In the genomic region with DNA sequence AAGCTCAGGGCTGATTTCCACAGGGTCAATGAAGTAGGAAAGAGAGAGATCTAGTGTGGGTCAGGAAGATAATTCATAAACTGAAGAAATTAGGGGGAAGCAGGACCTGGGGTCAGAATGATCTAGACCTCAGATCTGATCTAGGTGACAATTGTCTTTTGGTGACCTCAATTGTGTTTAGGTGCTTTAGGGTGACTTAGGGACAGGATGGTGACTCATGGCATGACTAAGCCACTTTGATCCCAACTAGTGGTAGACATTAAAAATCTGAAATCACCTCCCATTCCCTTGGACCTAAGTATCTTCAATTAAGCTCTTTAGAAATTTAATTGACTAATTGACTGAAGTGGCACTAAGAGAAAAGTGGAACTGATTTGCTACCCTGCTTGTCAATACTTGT, we compare ENCODE assay signal across 21 cellular contexts. TPM values are rescaled to one million over a fixed set of nuclear protein-coding genes. Genes with fewer than 3 reads are reported as not detected.
"Had no signal": no experiment of that assay in that cellular context is flagged by ENCODE, and none has a peak within 500 bp of the region (broad histone marks: within the 10 kb centered on the region; RNA-seq: fewer than 3 reads in every experiment).

No MANE protein-coding gene starts in this region.

- H3K4me3 Mint-ChIP-seq: activated naive CD8-positive, alpha-beta T cell treated with anti-CD3 and anti-CD28 coated beads, Interleukin-2, amount 50 U/mL, for 24 hours; brain; central memory CD8-positive, alpha-beta T cell; nephron progenitor cell; T-helper 1 cell treated with Interleukin-12 subunit alpha and Interleukin-12 subunit beta and Interleukin-4 antibody, amounts not matched to agents 30 μg/mL and 1 μg/mL, for 36 hours had no signal

- ATAC-seq: activated CD4-positive, CD25-positive, alpha-beta regulatory T cell treated with anti-CD3 and anti-CD28 coated beads, Interleukin-2, amount 50 U/mL, for 24 hours; activated naive CD8-positive, alpha-beta T cell treated with anti-CD3 and anti-CD28 coated beads, Interleukin-2, amount 50 U/mL, for 24 hours; esophagus mucosa; gastrocnemius medialis; left lung; sciatic nerve had no signal

- H3K9me3 Mint-ChIP-seq: central memory CD8-positive, alpha-beta T cell; T-helper 1 cell treated with Interleukin-12 subunit alpha and Interleukin-12 subunit beta and Interleukin-4 antibody, amounts not matched to agents 30 μg/mL and 1 μg/mL, for 36 hours had no signal

- H3K27me3 Mint-ChIP-seq: brain had no signal

- H3K36me3 Mint-ChIP-seq: brain had no signal

- DNase-seq: activated naive CD4-positive, alpha-beta T cell; activated naive CD8-positive, alpha-beta T cell treated with anti-CD3 and anti-CD28 coated beads, Interleukin-2, amount 50 U/mL, for 24 hours; anterior cingulate cortex; gastrocnemius medialis; head of caudate nucleus; kidney; left lung; mammary epithelial cell; nephron progenitor cell; nucleus accumbens; stimulated activated CD4-positive, alpha-beta T cell treated with anti-CD3 and anti-CD28 coated beads, Interleukin-4, amount 100 ng/mL, for 1 hour; upper lobe of left lung had no signal

- H3K27ac Mint-ChIP-seq: activated naive CD8-positive, alpha-beta T cell treated with anti-CD3 and anti-CD28 coated beads, Interleukin-2, amount 50 U/mL, for 24 hours; brain; nephron progenitor cell; T-helper 1 cell treated with Interleukin-12 subunit alpha and Interleukin-12 subunit beta and Interleukin-4 antibody, amounts not matched to agents 30 μg/mL and 1 μg/mL, for 36 hours had no signal

- H3K4me1 Mint-ChIP-seq: activated naive CD8-positive, alpha-beta T cell treated with anti-CD3 and anti-CD28 coated beads, Interleukin-2, amount 50 U/mL, for 24 hours; brain; central memory CD8-positive, alpha-beta T cell; nephron progenitor cell had no signal

RNA-seq across cellular contexts. Expression of a gene that starts 36.7 kb away (rescaled TPM):
- total RNA-seq: esophagus mucosa, gastrocnemius medialis, kidney, left lung, mammary epithelial cell, myocyte, sciatic nerve, smooth muscle cell, thoracic aorta, upper lobe of left lung had no signal
- polyA plus RNA-seq: mammary epithelial cell, smooth muscle cell had no signal
